Comparison of ENCODE assay signal across 9 cellular contexts in the genomic region with DNA sequence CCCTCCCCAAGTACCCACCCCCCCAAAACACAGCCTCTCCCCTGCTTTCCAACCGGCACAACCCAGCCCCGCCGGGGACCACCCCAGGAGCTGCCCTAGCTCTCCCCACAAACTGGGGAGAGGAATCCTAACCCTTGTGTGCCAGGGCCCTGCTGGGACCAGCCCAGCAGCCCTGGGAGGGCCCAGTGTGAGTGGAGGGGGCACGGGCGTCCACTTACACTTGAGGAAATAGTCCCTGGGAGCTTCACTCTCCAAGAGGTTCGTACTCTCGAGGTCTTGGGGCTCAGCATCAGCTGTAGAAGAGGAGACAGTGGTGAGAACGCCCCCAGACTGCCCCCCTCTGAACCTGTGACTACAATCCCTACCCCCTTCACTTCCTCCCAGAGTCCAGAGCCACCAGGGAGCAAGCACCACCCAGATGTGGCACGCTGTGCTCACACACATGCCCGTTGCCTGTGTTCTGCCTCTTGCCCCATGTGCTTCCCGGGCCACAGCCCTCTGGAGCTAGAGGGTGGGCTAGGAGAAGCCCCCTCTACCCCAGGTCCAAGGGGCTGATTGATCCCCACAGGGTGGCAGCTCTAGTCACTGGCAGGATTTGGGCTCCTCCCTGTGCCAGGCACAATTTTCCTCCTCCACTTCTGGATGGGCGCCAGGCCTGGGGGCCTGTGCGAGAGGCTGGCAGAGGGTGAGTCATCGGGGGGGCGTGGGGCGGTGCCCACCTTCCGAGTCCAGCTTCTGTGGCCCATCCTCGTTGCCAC. TPM values are rescaled to one million over a fixed set of nuclear protein-coding genes. Genes with fewer than 3 reads are reported as not detected.
DNase-seq lines count a peak whose midpoint lies in the region; ATAC-seq, FAIRE-seq and TF ChIP-seq lines count a peak whose summit lies in the region.
"Had no signal": no experiment of that assay in that cellular context is flagged by ENCODE, and none has a peak within 500 bp of the region (broad histone marks: within the 10 kb centered on the region; RNA-seq: fewer than 3 reads in every experiment).

No MANE protein-coding gene starts in this region.

- H3K4me1 Mint-ChIP-seq in naive B cell, result peaks cover 20 to 31% (median 23%) of the 10 kb centered on the region in 3 donors

- H3K27ac ChIP-seq in A549 (peak overlapping the region; percentile 92 to 94), Karpas-422 (ENCODE audit: low read length) (peak overlapping the region; percentile 82), K562 (ENCODE audit: extremely low read depth, low read depth, low read length) (no peak overlapping the region)

- POLR2A ChIA-PET in A549 (lab: Yijun Ruan, JAX) (interaction anchor here (0.6 to 4.9 kb wide), 5 partner anchors 20 to 104 kb away, joined by 5 to 52 read pairs (median 27); partner anchors contain the start of genes ACOX1, TEN1, TRIM65 and WBP2), K562 (lab: Yijun Ruan, JAX) (interaction anchor here (0.6 to 15.8 kb wide), 7 partner anchors 13 to 100 kb away, joined by 3 to 169 read pairs (median 4); partner anchors contain the start of genes TRIM65 and UNC13D)

- H3K9me3 ChIP-seq in A549 (no peaks in the 10 kb centered on the region), Karpas-422 (ENCODE audit: low read length) (no peaks in the 10 kb centered on the region), K562 (replicated peaks; ENCODE audit: control insufficient read depth, insufficient read depth, low read depth, low read length) (no peaks in the 10 kb centered on the region)

- in situ Hi-C loops in K562 (cut with MboI), result no loop called here

- CTCF ChIA-PET in A549 (lab: Yijun Ruan, JAX), result interaction anchor here (0.8 to 22.8 kb wide), 17 partner anchors 8 to 195 kb away, joined by 3 to 513 read pairs (median 5); partner anchors contain the start of genes GALK1, MRPL38, TRIM65 and WBP2
- CTCF ChIA-PET in K562 (lab: Yijun Ruan, JAX; ENCODE audit: low intra/inter-chr PET ratio), result no interaction called here

- ATAC-seq in A549, result no peak
- ATAC-seq in K562, result no peak
- no peak for ATAC-seq in naive B cell (ENCODE audit: low read depth in 2 of 2)
- ATAC-seq in GM18907 (IDR thresholded peaks at IDR 0.05; ENCODE audit: unreplicated experiment), result no peak

- FAIRE-seq in A549 (lab: Jason Lieb, UNC), result no peak
- FAIRE-seq in K562 (lab: Jason Lieb, UNC), result no peak
- FAIRE-seq: G401.6 had no signal

- no peaks in the 10 kb centered on the region for H3K9me1 ChIP-seq in K562 (ENCODE audit: control insufficient read depth, insufficient read depth, low read length)

- H3K4me2 ChIP-seq in A549 (peak overlapping the region; percentile 93), Karpas-422 (ENCODE audit: low read depth, low read length, poor library complexity, severe bottlenecking) (peak overlapping the region; percentile 96), K562 (ENCODE audit: insufficient read depth, low read length) (no peak overlapping the region)

- H4K20me1 ChIP-seq in Karpas-422 (ENCODE audit: insufficient read depth, low read depth, low read length), result no peaks in the 10 kb centered on the region
- no peaks in the 10 kb centered on the region for H4K20me1 ChIP-seq in K562 (replicated peaks; ENCODE audit: control insufficient read depth, insufficient read depth, low read length)

- TF ChIP-seq CTCF in A549 (IDR thresholded peaks at IDR 0.05) (no peak), K562 (IDR thresholded peaks at IDR 0.05 in 2 of 3, conservative IDR thresholded peaks at IDR 0.05 in 1 of 3; ENCODE audit: insufficient read depth in 2 of 3, low read depth in 1 of 3, low read length in 3 of 3) (no peak)

- TF ChIP-seq EP300 in A549 (IDR thresholded peaks at IDR 0.05) (no peak), K562 (IDR thresholded peaks at IDR 0.05; ENCODE audit: low read length) (no peak)

- peak overlapping the region in 1 of 6 donors; percentile 63 for H3K27ac Mint-ChIP-seq in naive B cell

- DNase-seq in A549 (ENCODE audit: low read depth in 1 of 2, low spot score in 1 of 2) (no peak), Karpas-422 (no peak), K562 (ENCODE audit: extremely low read depth in 1 of 4, low spot score in 3 of 4) (no peak), naive B cell (no peak), iPS-NIHi7 (ENCODE audit: extremely low spot score) (no peak), NCI-H510A (lab: John Stamatoyannopoulos, UW) (no peak)
- no peak for DNase-seq in stimulated activated naive CD4-positive, alpha-beta T cell treated with Interleukin-2 at 50 U/mL for 16 hours (lab: John Stamatoyannopoulos, UW)

- H3K36me3 ChIP-seq in Karpas-422 (ENCODE audit: insufficient read depth, low read length), result no peaks in the 10 kb centered on the region
- H3K36me3 ChIP-seq in K562 (ENCODE audit: control insufficient read depth, insufficient read depth, low read length), result no peaks in the 10 kb centered on the region

- H2AFZ ChIP-seq in Karpas-422 (ENCODE audit: low read length) (peak overlapping the region; percentile 98), K562 (ENCODE audit: low read depth, low read length) (no peak overlapping the region)

- H3K27me3 Mint-ChIP-seq in naive B cell, result peaks cover 0 to 26% (median 10%) of the 10 kb centered on the region in 3 donors

- no TSS peak for BruUV-seq in K562 (replicated peaks; lab: Mats Ljungman, UMichigan)

- TF ChIP-seq RAD21 in A549 (conservative IDR thresholded peaks at IDR 0.05 in 1 of 2, IDR thresholded peaks at IDR 0.05 in 1 of 2) (no peak), K562 (CRISPR knock-in tag; conservative IDR thresholded peaks at IDR 0.05 in 1 of 2, IDR thresholded peaks at IDR 0.05 in 1 of 2) (no peak)

- intact Hi-C loops in K562 (cut with micrococcal nuclease), result no loop called here

- H3K9me3 Mint-ChIP-seq in naive B cell, result no peaks in the 10 kb centered on the region

- H3K4me1 ChIP-seq in A549 (peaks cover 43% of the 10 kb centered on the region), Karpas-422 (ENCODE audit: low read length) (peaks cover 31% of the 10 kb centered on the region), K562 (replicated peaks in 1 of 2; ENCODE audit: control insufficient read depth in 2 of 2, insufficient read depth in 2 of 2, low read length in 2 of 2) (peaks cover 8 to 70% of the 10 kb centered on the region in 2 experiments)

- H3K79me2 ChIP-seq in Karpas-422 (ENCODE audit: low read length) (no peaks in the 10 kb centered on the region), K562 (ENCODE audit: control insufficient read depth, insufficient read depth, low read length) (no peaks in the 10 kb centered on the region)

- no peaks in the 10 kb centered on the region for H3K27me3 ChIP-seq in Karpas-422 (ENCODE audit: low read length)
- H3K27me3 ChIP-seq in K562 (ENCODE audit: control insufficient read depth in 2 of 2, insufficient read depth in 2 of 2, low read length in 2 of 2), result no peaks in the 10 kb centered on the region

- H3K4me3 Mint-ChIP-seq in naive B cell, result peak overlapping the region in 5 of 8 donors; percentile 16 to 92 (median 76)

- H3K36me3 Mint-ChIP-seq in naive B cell, result no peaks in the 10 kb centered on the region

- WGBS in A549 (ENCODE audit: missing lambda C conversion rate), result 37% methylated on average over 14 of the region's 18 CpGs
- WGBS in K562 (ENCODE audit: insufficient coverage, low coverage, missing lambda C conversion rate), result 71% methylated on average over 15 of the region's 18 CpGs

- no peaks in the 10 kb centered on the region for H3K9me2 ChIP-seq in Karpas-422 (replicated peaks; ENCODE audit: insufficient read depth, low read length)

- TF ChIP-seq POLR2A in A549 (IDR thresholded peaks at IDR 0.05; ENCODE audit: low read length) (no peak), K562 (conservative IDR thresholded peaks at IDR 0.05) (no peak)

- peak overlapping the region; percentile 87 for H3K9ac ChIP-seq in Karpas-422 (ENCODE audit: low read length)
- peak overlapping the region in 1 of 2 experiments; percentile 61; a peak in 2 of 4 replicates for H3K9ac ChIP-seq in K562 (ENCODE audit: insufficient read depth in 1 of 2, low read depth in 2 of 2, low read length in 2 of 2)

- H3K4me3 ChIP-seq in A549 (peak overlapping the region; percentile 85; the same call in 1 of the 3 replicates), Karpas-422 (ENCODE audit: low read length) (peak overlapping the region; percentile 84), K562 (no peak overlapping the region)

RNA-seq across cellular contexts. Expression of gene TRIM47, which starts 3.0 kb away (rescaled TPM):
- polyA plus RNA-seq in A549 (2011; rRNA removed) (19.6 and 26.7 TPM in 2 replicates), A549 (2017; fragmentation: RNase III; extraction: RNeasy Plus Mini Kit Qiagen cat#74134 plus additional on column Dnase treatment) (45.3 to 54.7 TPM (median 46.6 TPM) in 3 replicates), K562 (2011; rRNA removed) (3.2 and 5.6 TPM in 2 replicates), K562 (2014; fragmentation: Illumina TruSeq; extraction: Trizol) (1.9 and 3.4 TPM in 2 replicates), K562 (2014; fragmentation: Nextera tagmentation; extraction: Ambion mirVana) (under 1 TPM; 0.56 to 0.63 TPM), K562 (2014; rRNA removed) (3.7 and 5.5 TPM in 2 replicates), naive B cell (ENCODE audit: low read depth in 6 of 6) (1 to 10 TPM in 3 of 6 donors, under 1 TPM in 2, not detected in 1; 0.97 to 2.2 (median 1.7) TPM)
- 50.0 and 67.2 TPM in 2 replicates for polyA plus RNA-seq in A549 (2012; cell fraction: cytosol; rRNA removed)
- 162 and 183 TPM in 2 replicates for polyA plus RNA-seq in A549 (2012; cell fraction: nucleus; rRNA removed)
- 31.2 and 34.8 TPM in 2 replicates for polyA minus RNA-seq in A549 (2011; rRNA and poly(A)+ RNA removed)
- total RNA-seq in Karpas-422 (2014; rRNA removed; shearing (Covaris generic); ENCODE audit: low replicate concordance), result 7.9 and 16.4 TPM in 2 replicates
- total RNA-seq in K562 (2011; cell fraction: chromatin; rRNA removed; ENCODE audit: low replicate concordance), result 3.4 and 21.0 TPM in 2 replicates
- total RNA-seq in K562 (2011; cell fraction: nucleolus; rRNA removed), result 13.6 and 18.0 TPM in 2 replicates
- 5.5 and 10.1 TPM in 2 replicates for total RNA-seq in K562 (2011; cell fraction: nucleoplasm; rRNA removed)
- total RNA-seq in K562 (2014; rRNA removed) (4.0 and 4.6 TPM in 2 replicates), K562 (2014; rRNA removed; fragmentation: Illumina TruSeq; extraction: Trizol) (1.0 and 1.1 TPM in 2 replicates), K562 (2015; rRNA removed; fragmentation: Illumina TruSeq; extraction: Trizol) (3.9 and 4.3 TPM in 2 replicates), K562 (2021) (5.8 and 6.1 TPM in 2 replicates)
- 5.1 and 9.1 TPM in 2 replicates for polyA plus RNA-seq in K562 (2011; cell fraction: cytosol; rRNA removed)
- polyA plus RNA-seq in K562 (2011; cell fraction: nucleus; rRNA removed), result 15.5 and 18.6 TPM in 2 replicates
- 4.2 and 6.8 TPM in 2 replicates for polyA plus RNA-seq in K562 (2012)
- polyA minus RNA-seq in K562 (2011; rRNA and poly(A)+ RNA removed), result 1.9 and 2.6 TPM in 2 replicates
- 4.6 and 5.6 TPM in 2 replicates for polyA minus RNA-seq in K562 (2011; cell fraction: cytosol; rRNA and poly(A)+ RNA removed)
- polyA minus RNA-seq in K562 (2011; cell fraction: nucleus; rRNA and poly(A)+ RNA removed), result 8.6 and 9.2 TPM in 2 replicates

RNA-seq across cellular contexts. Expression of gene WBP2, which starts 20.2 kb away (rescaled TPM):
- polyA plus RNA-seq in A549 (2011; rRNA removed) (35.6 and 39.7 TPM in 2 replicates), A549 (2017; fragmentation: RNase III; extraction: RNeasy Plus Mini Kit Qiagen cat#74134 plus additional on column Dnase treatment) (111 to 131 TPM (median 116 TPM) in 3 replicates), K562 (2011; rRNA removed) (20.0 and 81.3 TPM in 2 replicates), K562 (2014; fragmentation: Illumina TruSeq; extraction: Trizol) (68.6 and 96.0 TPM in 2 replicates), K562 (2014; fragmentation: Nextera tagmentation; extraction: Ambion mirVana) (1 to 10 TPM; 2.2 to 3.7 TPM), K562 (2014; rRNA removed) (30.9 and 33.1 TPM in 2 replicates), naive B cell (ENCODE audit: low read depth in 6 of 6) (100 to 1,000 TPM in 2 of 6 donors, 10 to 100 TPM in 4; 73.4 to 134 (median 87.6) TPM)
- 26.6 and 35.4 TPM in 2 replicates for polyA plus RNA-seq in A549 (2012; cell fraction: cytosol; rRNA removed)
- 60.1 and 71.4 TPM in 2 replicates for polyA plus RNA-seq in A549 (2012; cell fraction: nucleus; rRNA removed)
- 31.8 and 40.3 TPM in 2 replicates for polyA minus RNA-seq in A549 (2011; rRNA and poly(A)+ RNA removed)
- total RNA-seq in Karpas-422 (2014; rRNA removed; shearing (Covaris generic); ENCODE audit: low replicate concordance), result 27.9 and 42.7 TPM in 2 replicates
- 86.2 and 163 TPM in 2 replicates for total RNA-seq in K562 (2011; cell fraction: chromatin; rRNA removed; ENCODE audit: low replicate concordance)
- 82.5 and 95.5 TPM in 2 replicates for total RNA-seq in K562 (2011; cell fraction: nucleolus; rRNA removed)
- 79.1 and 87.2 TPM in 2 replicates for total RNA-seq in K562 (2011; cell fraction: nucleoplasm; rRNA removed)
- total RNA-seq in K562 (2014; rRNA removed) (25.2 and 35.8 TPM in 2 replicates), K562 (2014; rRNA removed; fragmentation: Illumina TruSeq; extraction: Trizol) (18.1 and 22.9 TPM in 2 replicates), K562 (2015; rRNA removed; fragmentation: Illumina TruSeq; extraction: Trizol) (13.8 and 16.2 TPM in 2 replicates), K562 (2021) (63.5 and 74.3 TPM in 2 replicates)
- polyA plus RNA-seq in K562 (2011; cell fraction: cytosol; rRNA removed), result 25.6 and 40.9 TPM in 2 replicates
- 60.4 and 70.3 TPM in 2 replicates for polyA plus RNA-seq in K562 (2011; cell fraction: nucleus; rRNA removed)
- polyA plus RNA-seq in K562 (2012), result 83.9 and 158 TPM in 2 replicates
- 25.4 and 47.1 TPM in 2 replicates for polyA minus RNA-seq in K562 (2011; rRNA and poly(A)+ RNA removed)
- 45.1 and 49.2 TPM in 2 replicates for polyA minus RNA-seq in K562 (2011; cell fraction: cytosol; rRNA and poly(A)+ RNA removed)
- 30.4 and 43.1 TPM in 2 replicates for polyA minus RNA-seq in K562 (2011; cell fraction: nucleus; rRNA and poly(A)+ RNA removed)

RNA-seq across cellular contexts. Expression of gene TRIM65, which starts 21.4 kb away (rescaled TPM):
- 13.5 and 17.4 TPM in 2 replicates for polyA plus RNA-seq in A549 (2011; rRNA removed)
- polyA plus RNA-seq in A549 (2012; cell fraction: cytosol; rRNA removed), result 17.8 and 28.0 TPM in 2 replicates
- 46.1 and 47.2 TPM in 2 replicates for polyA plus RNA-seq in A549 (2012; cell fraction: nucleus; rRNA removed)
- 26.2 to 30.2 TPM (median 30.1 TPM) in 3 replicates for polyA plus RNA-seq in A549 (2017; fragmentation: RNase III; extraction: RNeasy Plus Mini Kit Qiagen cat#74134 plus additional on column Dnase treatment)
- 12.7 and 16.0 TPM in 2 replicates for polyA minus RNA-seq in A549 (2011; rRNA and poly(A)+ RNA removed)
- 18.4 and 39.5 TPM in 2 replicates for total RNA-seq in Karpas-422 (2014; rRNA removed; shearing (Covaris generic); ENCODE audit: low replicate concordance)
- 19.3 and 28.3 TPM in 2 replicates for total RNA-seq in K562 (2011; cell fraction: chromatin; rRNA removed; ENCODE audit: low replicate concordance)
- total RNA-seq in K562 (2011; cell fraction: nucleolus; rRNA removed), result 19.3 and 26.6 TPM in 2 replicates
- total RNA-seq in K562 (2011; cell fraction: nucleoplasm; rRNA removed), result 25.9 and 39.3 TPM in 2 replicates
- total RNA-seq in K562 (2014; rRNA removed), result 34.3 and 47.5 TPM in 2 replicates
- 16.2 and 20.0 TPM in 2 replicates for total RNA-seq in K562 (2014; rRNA removed; fragmentation: Illumina TruSeq; extraction: Trizol)
- 26.6 and 28.2 TPM in 2 replicates for total RNA-seq in K562 (2015; rRNA removed; fragmentation: Illumina TruSeq; extraction: Trizol)
- 45.5 and 45.7 TPM in 2 replicates for total RNA-seq in K562 (2021)
- polyA plus RNA-seq in K562 (2011; rRNA removed), result 19.5 and 22.1 TPM in 2 replicates
- polyA plus RNA-seq in K562 (2011; cell fraction: cytosol; rRNA removed), result 25.9 and 37.2 TPM in 2 replicates
- polyA plus RNA-seq in K562 (2011; cell fraction: nucleus; rRNA removed), result 20.7 and 27.8 TPM in 2 replicates
- polyA plus RNA-seq in K562 (2012), result 26.3 and 33.8 TPM in 2 replicates
- 22.9 and 26.1 TPM in 2 replicates for polyA plus RNA-seq in K562 (2014; fragmentation: Illumina TruSeq; extraction: Trizol)
- polyA plus RNA-seq in K562 (2014; fragmentation: Nextera tagmentation; extraction: Ambion mirVana), result 1 to 10 TPM; 2.8 to 5.8 TPM
- polyA plus RNA-seq in K562 (2014; rRNA removed), result 33.7 and 34.1 TPM in 2 replicates
- 6.3 and 7.0 TPM in 2 replicates for polyA minus RNA-seq in K562 (2011; rRNA and poly(A)+ RNA removed)
- polyA minus RNA-seq in K562 (2011; cell fraction: cytosol; rRNA and poly(A)+ RNA removed), result 14.6 and 24.0 TPM in 2 replicates
- polyA minus RNA-seq in K562 (2011; cell fraction: nucleus; rRNA and poly(A)+ RNA removed), result 6.7 and 8.7 TPM in 2 replicates
- polyA plus RNA-seq in naive B cell (ENCODE audit: low read depth in 6 of 6), result 10 to 100 TPM; 15.4 to 33.0 (median 23.4) TPM

RNA-seq across cellular contexts. Expression of gene MRPL38, which starts 29.3 kb away (rescaled TPM):
- polyA plus RNA-seq in A549 (2011; rRNA removed) (43.4 and 53.5 TPM in 2 replicates), A549 (2017; fragmentation: RNase III; extraction: RNeasy Plus Mini Kit Qiagen cat#74134 plus additional on column Dnase treatment) (102 to 105 TPM (median 104 TPM) in 3 replicates), K562 (2011; rRNA removed) (43.6 and 104 TPM in 2 replicates), K562 (2014; fragmentation: Illumina TruSeq; extraction: Trizol) (63.6 and 69.3 TPM in 2 replicates), K562 (2014; fragmentation: Nextera tagmentation; extraction: Ambion mirVana) (10 to 100 TPM in 1 of 2 experiments, 1 to 10 TPM in 1; 4.5 to 13.6 TPM), K562 (2014; rRNA removed) (74.0 and 77.0 TPM in 2 replicates), naive B cell (ENCODE audit: low read depth in 6 of 6) (10 to 100 TPM; 47.3 to 68.8 (median 59.7) TPM)
- 126 and 151 TPM in 2 replicates for polyA plus RNA-seq in A549 (2012; cell fraction: cytosol; rRNA removed)
- polyA plus RNA-seq in A549 (2012; cell fraction: nucleus; rRNA removed), result 315 and 362 TPM in 2 replicates
- 63.6 and 110 TPM in 2 replicates for polyA minus RNA-seq in A549 (2011; rRNA and poly(A)+ RNA removed)
- total RNA-seq in Karpas-422 (2014; rRNA removed; shearing (Covaris generic); ENCODE audit: low replicate concordance), result 33.5 and 42.7 TPM in 2 replicates
- total RNA-seq in K562 (2011; cell fraction: chromatin; rRNA removed; ENCODE audit: low replicate concordance), result 88.0 and 309 TPM in 2 replicates
- total RNA-seq in K562 (2011; cell fraction: nucleolus; rRNA removed), result 283 and 294 TPM in 2 replicates
- total RNA-seq in K562 (2011; cell fraction: nucleoplasm; rRNA removed), result 137 and 171 TPM in 2 replicates
- total RNA-seq in K562 (2014; rRNA removed) (48.5 and 75.0 TPM in 2 replicates), K562 (2014; rRNA removed; fragmentation: Illumina TruSeq; extraction: Trizol) (27.8 and 35.4 TPM in 2 replicates), K562 (2015; rRNA removed; fragmentation: Illumina TruSeq; extraction: Trizol) (72.6 and 73.6 TPM in 2 replicates), K562 (2021) (154 and 155 TPM in 2 replicates)
- polyA plus RNA-seq in K562 (2011; cell fraction: cytosol; rRNA removed), result 59.5 and 89.1 TPM in 2 replicates
- 334 and 446 TPM in 2 replicates for polyA plus RNA-seq in K562 (2011; cell fraction: nucleus; rRNA removed)
- polyA plus RNA-seq in K562 (2012), result 66.7 and 93.4 TPM in 2 replicates
- 14.0 and 20.7 TPM in 2 replicates for polyA minus RNA-seq in K562 (2011; rRNA and poly(A)+ RNA removed)
- 44.3 and 58.0 TPM in 2 replicates for polyA minus RNA-seq in K562 (2011; cell fraction: cytosol; rRNA and poly(A)+ RNA removed)
- polyA minus RNA-seq in K562 (2011; cell fraction: nucleus; rRNA and poly(A)+ RNA removed), result 68.3 and 81.8 TPM in 2 replicates

RNA-seq across cellular contexts. Expression of gene UNC13D, which starts 31.2 kb away (rescaled TPM):
- polyA plus RNA-seq in A549 (2011; rRNA removed) (0.97 and 1.6 TPM in 2 replicates), A549 (2017; fragmentation: RNase III; extraction: RNeasy Plus Mini Kit Qiagen cat#74134 plus additional on column Dnase treatment) (3.5 to 4.5 TPM (median 4.3 TPM) in 3 replicates), K562 (2011; rRNA removed) (69.2 and 129 TPM in 2 replicates), K562 (2014; fragmentation: Illumina TruSeq; extraction: Trizol) (66.9 and 108 TPM in 2 replicates), K562 (2014; fragmentation: Nextera tagmentation; extraction: Ambion mirVana) (1 to 10 TPM in 1 of 2 experiments, under 1 TPM in 1; 0.86 to 1.9 TPM), K562 (2014; rRNA removed) (147 and 160 TPM in 2 replicates), naive B cell (ENCODE audit: low read depth in 6 of 6) (10 to 100 TPM; 11.5 to 31.5 (median 20.5) TPM)
- 1.3 and 2.0 TPM in 2 replicates for polyA plus RNA-seq in A549 (2012; cell fraction: cytosol; rRNA removed)
- polyA plus RNA-seq in A549 (2012; cell fraction: nucleus; rRNA removed), result 6.1 and 10.5 TPM in 2 replicates
- polyA minus RNA-seq in A549 (2011; rRNA and poly(A)+ RNA removed), result 1.7 and 3.3 TPM in 2 replicates
- total RNA-seq in Karpas-422 (2014; rRNA removed; shearing (Covaris generic); ENCODE audit: low replicate concordance), result 30.9 and 52.5 TPM in 2 replicates
- total RNA-seq in K562 (2011; cell fraction: chromatin; rRNA removed; ENCODE audit: low replicate concordance), result 235 and 813 TPM in 2 replicates
- 592 and 605 TPM in 2 replicates for total RNA-seq in K562 (2011; cell fraction: nucleolus; rRNA removed)
- 287 and 294 TPM in 2 replicates for total RNA-seq in K562 (2011; cell fraction: nucleoplasm; rRNA removed)
- total RNA-seq in K562 (2014; rRNA removed) (150 and 207 TPM in 2 replicates), K562 (2014; rRNA removed; fragmentation: Illumina TruSeq; extraction: Trizol) (22.9 and 31.6 TPM in 2 replicates), K562 (2015; rRNA removed; fragmentation: Illumina TruSeq; extraction: Trizol) (74.2 and 74.8 TPM in 2 replicates), K562 (2021) (222 and 244 TPM in 2 replicates)
- polyA plus RNA-seq in K562 (2011; cell fraction: cytosol; rRNA removed), result 51.7 and 114 TPM in 2 replicates
- polyA plus RNA-seq in K562 (2011; cell fraction: nucleus; rRNA removed), result 454 and 648 TPM in 2 replicates
- polyA plus RNA-seq in K562 (2012), result 163 and 235 TPM in 2 replicates
- 34.9 and 44.0 TPM in 2 replicates for polyA minus RNA-seq in K562 (2011; rRNA and poly(A)+ RNA removed)
- 92.5 and 106 TPM in 2 replicates for polyA minus RNA-seq in K562 (2011; cell fraction: cytosol; rRNA and poly(A)+ RNA removed)
- polyA minus RNA-seq in K562 (2011; cell fraction: nucleus; rRNA and poly(A)+ RNA removed), result 163 and 184 TPM in 2 replicates
